8 cellular contexts compared by ENCODE assay signal in the genomic region with DNA sequence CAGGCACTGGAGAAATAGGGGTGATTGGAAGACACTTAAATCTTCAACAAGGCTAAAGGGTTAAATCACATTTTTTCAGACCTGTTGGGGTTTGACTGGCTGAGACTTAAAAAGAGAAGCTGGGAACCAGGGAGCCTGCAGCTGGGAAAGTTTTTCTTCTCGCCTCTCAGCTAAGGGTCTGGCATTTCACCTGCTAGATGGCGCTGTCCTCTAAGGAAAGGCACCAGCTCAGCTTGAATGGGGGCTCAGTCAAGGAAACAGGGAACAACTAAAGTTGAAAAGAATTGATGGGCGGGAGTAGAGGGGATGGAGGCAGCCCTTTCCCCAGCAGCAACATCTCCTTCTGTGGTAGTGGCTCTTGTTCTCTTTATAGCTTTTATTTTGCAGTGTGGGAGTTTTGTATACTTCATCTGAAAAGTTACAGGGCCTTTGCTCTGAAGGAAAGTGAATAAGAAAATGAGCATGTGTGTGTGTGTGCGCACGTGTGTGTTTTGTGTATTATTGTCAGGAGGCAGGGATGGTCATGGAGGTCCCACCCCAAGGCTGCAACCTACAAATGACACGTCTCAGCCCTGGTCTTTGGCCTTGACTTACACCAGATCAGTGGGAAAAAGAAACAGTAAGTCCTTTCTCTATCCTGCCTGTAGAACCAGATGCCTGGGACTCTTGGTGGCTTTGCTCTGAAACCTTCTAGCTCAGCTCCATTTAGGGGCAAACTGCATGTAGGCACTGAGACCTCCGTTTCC.
A peak's percentile ranks its signal among the peaks of the same experiment; 100 is the strongest.
DNase-seq lines count a peak whose midpoint lies in the region; ATAC-seq and TF ChIP-seq lines count a peak whose summit lies in the region.

No MANE protein-coding gene starts in this region.

- no peak overlapping the region for H4K91ac ChIP-seq in H9 (ENCODE audit: insufficient read length, low read depth, low read length)

- no peak overlapping the region for H3K4me2 ChIP-seq in H9 (ENCODE audit: insufficient read depth, insufficient read length, low read length)

- no peaks in the 10 kb centered on the region for H3K9me3 Mint-ChIP-seq in H9
- no peaks in the 10 kb centered on the region for H3K9me3 Mint-ChIP-seq in stimulated activated effector memory CD8-positive, alpha-beta T cell treated with anti-CD3 and anti-CD28 coated beads, Interleukin-12 subunit alpha, Interleukin-12 subunit beta, amount 100 ng/mL, for 72 hours

- peak; percentile 33 for ATAC-seq in stimulated activated effector memory CD8-positive, alpha-beta T cell treated with anti-CD3 and anti-CD28 coated beads, Interleukin-12 subunit alpha, Interleukin-12 subunit beta, amount 100 ng/mL, for 72 hours
- no peak for ATAC-seq in HG02938 (IDR thresholded peaks at IDR 0.05; ENCODE audit: unreplicated experiment)

- WGBS in H9 (ENCODE audit: extremely low coverage, insufficient read length, low lambda C conversion rate) = no CpG with 5 or more reads among the region's 7 CpGs

- no peak overlapping the region for H2BK20ac ChIP-seq in H9 (ENCODE audit: low read depth, low read length, poor library complexity, severe bottlenecking)

- DNase-seq in DMS 273 treated with DMSO at 0.1 percent for 48 hours (lab: John Stamatoyannopoulos, UW) (peak; percentile 30), H9 (peak; percentile 84), NCI-H524 (lab: John Stamatoyannopoulos, UW) (peak; percentile 54 to 80), epidermal melanocyte (ENCODE audit: insufficient read length, low spot score) (peak; percentile 82), midbrain (lab: John Stamatoyannopoulos, UW) (peak; percentile 74)
- peak; percentile 3 to 14 for DNase-seq in activated CD8-positive, alpha-beta memory T cell treated with anti-CD3 and anti-CD28 coated beads for 1 hour (ENCODE audit: extremely low read depth in 1 of 2, low read depth in 1 of 2)
- DNase-seq in stimulated activated effector memory CD8-positive, alpha-beta T cell treated with anti-CD3 and anti-CD28 coated beads, Interleukin-12 subunit alpha, Interleukin-12 subunit beta, amount 100 ng/mL, for 72 hours (ENCODE audit: low spot score in 2 of 2) = peak in 1 of 2 donors; percentile 50

- no peak overlapping the region for H3K23ac ChIP-seq in H9 (ENCODE audit: insufficient read length, low read depth, low read length)

- H3K56ac ChIP-seq in H9 (ENCODE audit: insufficient read length, low read depth, low read length) = no peak overlapping the region

- H3K27ac Mint-ChIP-seq in H9 = no peak overlapping the region
- no peak overlapping the region for H3K27ac Mint-ChIP-seq in stimulated activated effector memory CD8-positive, alpha-beta T cell treated with anti-CD3 and anti-CD28 coated beads, Interleukin-12 subunit alpha, Interleukin-12 subunit beta, amount 100 ng/mL, for 72 hours

- peak; percentile 89 for TF ChIP-seq CTCF in H9 (conservative IDR thresholded peaks at IDR 0.05)

- H4K20me1 ChIP-seq in H9 (ENCODE audit: control insufficient read depth, insufficient read depth, insufficient read length) = no peaks in the 10 kb centered on the region

- H3K18ac ChIP-seq in H9 (ENCODE audit: insufficient read length, low read depth, low read length) = no peak overlapping the region

- H3K14ac ChIP-seq in H9 (ENCODE audit: insufficient read depth, low read length) = no peak overlapping the region

- peaks cover 3% of the 10 kb centered on the region; the same call in 1 of the 2 replicates for H3K4me1 ChIP-seq in H9 (ENCODE audit: insufficient read depth, low read length)

- peaks cover 11 to 20% of the 10 kb centered on the region in 2 experiments for H3K4me1 Mint-ChIP-seq in H9
- H3K4me1 Mint-ChIP-seq in stimulated activated effector memory CD8-positive, alpha-beta T cell treated with anti-CD3 and anti-CD28 coated beads, Interleukin-12 subunit alpha, Interleukin-12 subunit beta, amount 100 ng/mL, for 72 hours = no peaks in the 10 kb centered on the region

- no peaks in the 10 kb centered on the region for H3K27me3 ChIP-seq in H9 (ENCODE audit: insufficient read depth, low read length)

- no peak overlapping the region for H2BK120ac ChIP-seq in H9 (ENCODE audit: low read depth, low read length, poor library complexity, severe bottlenecking)

- H4K8ac ChIP-seq in H9 (replicated peaks; ENCODE audit: insufficient read length, low read depth, low read length) = no peak overlapping the region

- H2AFZ ChIP-seq in H9 (ENCODE audit: low read length) = no peak overlapping the region

- peaks cover 3% of the 10 kb centered on the region for H3K27me3 Mint-ChIP-seq in H9 (ENCODE audit: low read depth)

- no peaks in the 10 kb centered on the region for H3K36me3 Mint-ChIP-seq in H9 (ENCODE audit: insufficient read depth in 1 of 3, low read depth in 3 of 3)
- H3K36me3 Mint-ChIP-seq in stimulated activated effector memory CD8-positive, alpha-beta T cell treated with anti-CD3 and anti-CD28 coated beads, Interleukin-12 subunit alpha, Interleukin-12 subunit beta, amount 100 ng/mL, for 72 hours = no peaks in the 10 kb centered on the region

- H3K4me3 Mint-ChIP-seq in H9 = no peak overlapping the region
- H3K4me3 Mint-ChIP-seq in stimulated activated effector memory CD8-positive, alpha-beta T cell treated with anti-CD3 and anti-CD28 coated beads, Interleukin-12 subunit alpha, Interleukin-12 subunit beta, amount 100 ng/mL, for 72 hours = no peak overlapping the region

- no peak overlapping the region for H3T11ph ChIP-seq in H9 (ENCODE audit: low read length)

- H2BK15ac ChIP-seq in H9 (ENCODE audit: low read depth, low read length) = no peak overlapping the region

- no peaks in the 10 kb centered on the region for H3K23me2 ChIP-seq in H9 (ENCODE audit: insufficient read length, low read depth, low read length, poor library complexity, severe bottlenecking)

- H2BK5ac ChIP-seq in H9 (ENCODE audit: insufficient read length, low read length) = no peak overlapping the region

- H3K9me3 ChIP-seq in H9 (ENCODE audit: control insufficient read depth, low read depth, low read length) = no peaks in the 10 kb centered on the region

- H3K4ac ChIP-seq in H9 (ENCODE audit: low read depth, low read length) = no peak overlapping the region

- H2AK5ac ChIP-seq in H9 (ENCODE audit: insufficient read length, low read length) = no peak overlapping the region

- no peaks in the 10 kb centered on the region for H3K79me1 ChIP-seq in H9 (ENCODE audit: insufficient read depth, low read depth, low read length, poor library complexity, severe bottlenecking)

- H3K79me2 ChIP-seq in H9 (ENCODE audit: insufficient read depth, low read length) = no peaks in the 10 kb centered on the region

- H3K9ac ChIP-seq in H9 (ENCODE audit: extremely low read depth, insufficient read length, low read length) = no peak overlapping the region

- H2BK12ac ChIP-seq in H9 (ENCODE audit: insufficient read length, low read depth, low read length) = no peak overlapping the region

- H3K27ac ChIP-seq in H9 (ENCODE audit: insufficient read length, low read depth, low read length) = no peak overlapping the region

- H4K5ac ChIP-seq in H9 (ENCODE audit: insufficient read length, low read depth, low read length) = no peak overlapping the region
